16 cellular contexts compared by ENCODE assay signal in the genomic region with DNA sequence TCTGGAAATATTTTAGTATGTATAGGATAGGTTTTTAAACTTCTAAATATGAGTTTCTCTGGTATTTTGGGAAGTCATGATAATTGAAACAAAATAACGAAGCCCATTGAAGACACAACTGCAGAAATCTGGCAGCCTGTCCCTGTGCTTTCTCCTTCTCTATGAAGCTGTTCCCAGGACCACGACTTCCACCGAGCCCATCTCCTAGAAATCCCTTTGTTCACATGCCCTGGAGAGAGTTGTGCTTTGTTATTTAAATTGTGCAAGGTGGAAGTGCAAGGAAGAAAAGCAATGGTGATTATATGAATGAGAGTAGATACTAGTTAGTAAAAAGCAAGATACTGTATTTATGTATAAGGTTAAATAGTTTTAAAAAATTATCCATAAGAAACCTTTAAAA. TPM values are rescaled to one million over a fixed set of nuclear protein-coding genes. Genes with fewer than 3 reads are reported as not detected.
DNase-seq lines count a peak whose midpoint lies in the region; ATAC-seq and TF ChIP-seq lines count a peak whose summit lies in the region.
"Had no signal": no experiment of that assay in that cellular context is flagged by ENCODE, and none has a peak within 500 bp of the region (broad histone marks: within the 10 kb centered on the region; RNA-seq: fewer than 3 reads in every experiment).

No MANE protein-coding gene starts in this region.

- no peak overlapping the region for H3K9ac ChIP-seq in endodermal cell (ENCODE audit: extremely low read depth, low read length, poor library complexity, severe bottlenecking)

- ATAC-seq in heart left ventricle, result no peak
- ATAC-seq in activated CD8-positive, alpha-beta memory T cell treated with anti-CD3 and anti-CD28 coated beads, Interleukin-2, amount 10 ng/mL, durations not matched to agents 7 days and 5 days, result no peak

- DNase-seq in left ventricle myocardium inferior, result no peak
- no peak for DNase-seq in heart left ventricle
- DNase-seq in endodermal cell, result peak; percentile 60
- DNase-seq in iPS-NIHi7 (ENCODE audit: extremely low spot score), result peak; percentile 32
- no peak for DNase-seq in vagina (ENCODE audit: extremely low spot score in 2 of 2)
- no peak for DNase-seq in NCI-H526 treated with DMSO at 0.1 percent for 48 hours (lab: John Stamatoyannopoulos, UW)
- DNase-seq in immature natural killer cell, result no peak
- no peak for DNase-seq in activated CD8-positive, alpha-beta memory T cell treated with anti-CD3 and anti-CD28 coated beads, Interleukin-2, amount 10 ng/mL, durations not matched to agents 7 days and 5 days
- DNase-seq: C1 segment of cervical spinal cord, EL, NCI-H1436, NCI-H2081, NCI-H226, NCI-H526, PC-9 had no signal

- H3K9me3 ChIP-seq in left ventricle myocardium inferior (replicated peaks) (no peaks in the 10 kb centered on the region), heart left ventricle (no peaks in the 10 kb centered on the region), endodermal cell (ENCODE audit: control insufficient read depth, low read length) (no peaks in the 10 kb centered on the region), vagina (no peaks in the 10 kb centered on the region)

- H3K4me1 Mint-ChIP-seq in endodermal cell (peaks cover 30% of the 10 kb centered on the region), immature natural killer cell (peaks cover 13 to 43% of the 10 kb centered on the region in 2 donors)
- peaks cover 14% of the 10 kb centered on the region for H3K4me1 Mint-ChIP-seq in activated CD8-positive, alpha-beta memory T cell treated with anti-CD3 and anti-CD28 coated beads, Interleukin-2, amount 10 ng/mL, durations not matched to agents 7 days and 5 days

- H3K27me3 Mint-ChIP-seq in endodermal cell (ENCODE audit: insufficient read depth), result no peaks in the 10 kb centered on the region
- no peaks in the 10 kb centered on the region for H3K27me3 Mint-ChIP-seq in immature natural killer cell (ENCODE audit: low read depth in 3 of 3)
- H3K27me3 Mint-ChIP-seq in activated CD8-positive, alpha-beta memory T cell treated with anti-CD3 and anti-CD28 coated beads, Interleukin-2, amount 10 ng/mL, durations not matched to agents 7 days and 5 days, result no peaks in the 10 kb centered on the region
- H3K27me3 Mint-ChIP-seq: IgD-negative memory B cell had no signal

- TF ChIP-seq POLR2A in heart left ventricle (IDR thresholded peaks at IDR 0.05), result no peak
- no peak for TF ChIP-seq POLR2A in vagina (IDR thresholded peaks at IDR 0.05)

- intact Hi-C loops in left ventricle myocardium inferior (cut with micrococcal nuclease) (no loop called here), heart left ventricle (cut with DNase I) (no loop called here), vagina (cut with DNase I) (no loop called here)

- H3K27me3 ChIP-seq in left ventricle myocardium inferior (ENCODE audit: low read depth), result no peaks in the 10 kb centered on the region
- no peaks in the 10 kb centered on the region for H3K27me3 ChIP-seq in heart left ventricle
- no peaks in the 10 kb centered on the region for H3K27me3 ChIP-seq in endodermal cell (ENCODE audit: control insufficient read depth, insufficient read depth, low read length, poor library complexity, severe bottlenecking)
- H3K27me3 ChIP-seq in vagina, result no peaks in the 10 kb centered on the region

- H3K9me3 Mint-ChIP-seq in endodermal cell, result no peaks in the 10 kb centered on the region
- no peaks in the 10 kb centered on the region for H3K9me3 Mint-ChIP-seq in immature natural killer cell
- H3K9me3 Mint-ChIP-seq in activated CD8-positive, alpha-beta memory T cell treated with anti-CD3 and anti-CD28 coated beads, Interleukin-2, amount 10 ng/mL, durations not matched to agents 7 days and 5 days (ENCODE audit: low read depth), result no peaks in the 10 kb centered on the region
- H3K9me3 Mint-ChIP-seq: IgD-negative memory B cell had no signal

- no peak overlapping the region for H3K27ac Mint-ChIP-seq in endodermal cell
- no peak overlapping the region for H3K27ac Mint-ChIP-seq in immature natural killer cell
- H3K27ac Mint-ChIP-seq in activated CD8-positive, alpha-beta memory T cell treated with anti-CD3 and anti-CD28 coated beads, Interleukin-2, amount 10 ng/mL, durations not matched to agents 7 days and 5 days, result no peak overlapping the region
- H3K27ac Mint-ChIP-seq: IgD-negative memory B cell had no signal

- H3K4me1 ChIP-seq in left ventricle myocardium inferior (peaks cover 95% of the 10 kb centered on the region), heart left ventricle (peaks cover 10 to 94% (median 73%) of the 10 kb centered on the region in 12 donors), endodermal cell (ENCODE audit: control insufficient read depth, insufficient read depth, low read length) (peaks cover 4% of the 10 kb centered on the region), vagina (peaks cover 78% of the 10 kb centered on the region)

- CTCF ChIA-PET in activated CD8-positive, alpha-beta memory T cell treated with anti-CD3 and anti-CD28 coated beads, Interleukin-2, amount 10 ng/mL, durations not matched to agents 7 days and 5 days (lab: Charles Lee), result no interaction called here

- H3K4me3 ChIP-seq in left ventricle myocardium inferior, result no peak overlapping the region
- H3K4me3 ChIP-seq in heart left ventricle, result no peak overlapping the region
- no peak overlapping the region for H3K4me3 ChIP-seq in endodermal cell (ENCODE audit: low read length)
- no peak overlapping the region for H3K4me3 ChIP-seq in vagina
- H3K4me3 ChIP-seq: PC-9 had no signal

- WGBS in heart left ventricle, 4 donors, result 42 to 57% (median 47%) methylated on average over 3 of the region's 3 CpGs
- WGBS in endodermal cell (ENCODE audit: insufficient coverage in 1 of 2, insufficient read length in 1 of 2), 2 experiments, result 47% methylated on average over 3 of the region's 3 CpGs; no CpG with 5 or more reads in 1 of the 2 experiments

- H3K27ac ChIP-seq in left ventricle myocardium inferior (replicated peaks) (peak overlapping the region; percentile 78), heart left ventricle (peak overlapping the region in 4 of 12 donors; percentile 2 to 78 (median 50)), endodermal cell (ENCODE audit: low read depth, low read length) (peak overlapping the region; percentile 62), vagina (peak overlapping the region; percentile 17)
- H3K27ac ChIP-seq: PC-9 had no signal

- H3K36me3 ChIP-seq in left ventricle myocardium inferior (no peaks in the 10 kb centered on the region), heart left ventricle (no peaks in the 10 kb centered on the region), endodermal cell (ENCODE audit: control insufficient read depth, insufficient read depth, low read length) (no peaks in the 10 kb centered on the region), vagina (no peaks in the 10 kb centered on the region)

- H3K36me3 Mint-ChIP-seq in endodermal cell (ENCODE audit: low read depth) (no peaks in the 10 kb centered on the region), immature natural killer cell (peaks cover 0 to under 1% (median 0%) of the 10 kb centered on the region in 3 donors)
- H3K36me3 Mint-ChIP-seq in activated CD8-positive, alpha-beta memory T cell treated with anti-CD3 and anti-CD28 coated beads, Interleukin-2, amount 10 ng/mL, durations not matched to agents 7 days and 5 days, result peaks cover 3% of the 10 kb centered on the region

- TF ChIP-seq CTCF in left ventricle myocardium inferior (IDR thresholded peaks at IDR 0.05; ENCODE audit: borderline replicate concordance) (no peak), heart left ventricle (IDR thresholded peaks at IDR 0.05) (no peak), endodermal cell (conservative IDR thresholded peaks at IDR 0.05) (no peak), vagina (IDR thresholded peaks at IDR 0.05) (no peak)

- H3K4me3 Mint-ChIP-seq in endodermal cell (no peak overlapping the region), immature natural killer cell (no peak overlapping the region)
- H3K4me3 Mint-ChIP-seq in activated CD8-positive, alpha-beta memory T cell treated with anti-CD3 and anti-CD28 coated beads, Interleukin-2, amount 10 ng/mL, durations not matched to agents 7 days and 5 days, result no peak overlapping the region
- H3K4me3 Mint-ChIP-seq: IgD-negative memory B cell had no signal

RNA-seq across cellular contexts. Expression of a gene that starts 32.2 kb away (rescaled TPM):
- total RNA-seq in left ventricle myocardium inferior (75.4 TPM), heart left ventricle (100 to 1,000 TPM in 2 of 9 donors, 10 to 100 TPM in 7; 26.3 to 142 (median 83.7) TPM), endodermal cell (10 to 100 TPM; 33.2 to 78.3 TPM), vagina (52.8 TPM)
- polyA plus RNA-seq in heart left ventricle (10 to 100 TPM; 21.1 to 22.3 TPM), immature natural killer cell (10 to 100 TPM in 2 of 3 donors, 1 to 10 TPM in 1; 9.7 to 12.4 (median 11.7) TPM)
- 30.1 TPM for polyA plus RNA-seq in endodermal cell (2013, experiment 1 of 2)
- 28.9 TPM for polyA plus RNA-seq in endodermal cell (2013, experiment 2 of 2)
- total RNA-seq in activated CD8-positive, alpha-beta memory T cell treated with anti-CD3 and anti-CD28 coated beads, Interleukin-2, amount 10 ng/mL, durations not matched to agents 7 days and 5 days, result 10 to 100 TPM; 18.7 to 29.4 TPM

RNA-seq across cellular contexts. Expression of a gene that starts 56.4 kb away (rescaled TPM):
- total RNA-seq in left ventricle myocardium inferior (1.5 TPM), heart left ventricle (10 to 100 TPM in 1 of 9 donors, 1 to 10 TPM in 8; 1.1 to 10.7 (median 2.9) TPM), endodermal cell (10 to 100 TPM; 20.3 to 31.0 TPM), vagina (9.8 TPM)
- polyA plus RNA-seq in heart left ventricle (1 to 10 TPM in 1 of 2 donors, under 1 TPM in 1; 0.30 to 1.6 TPM), immature natural killer cell (not detected)
- polyA plus RNA-seq in endodermal cell (2013, experiment 1 of 2), result 3.8 TPM
- 4.1 TPM for polyA plus RNA-seq in endodermal cell (2013, experiment 2 of 2)
- total RNA-seq in activated CD8-positive, alpha-beta memory T cell treated with anti-CD3 and anti-CD28 coated beads, Interleukin-2, amount 10 ng/mL, durations not matched to agents 7 days and 5 days, result 10 to 100 TPM; 23.1 to 38.4 TPM

Comparison
In these comparisons a context has a peak if more than half of its experiments do, and no peak if none do; other contexts are left out.
1. DNase-seq: peak in endodermal cell (single experiment) and iPS-NIHi7 (single experiment); none in left ventricle myocardium inferior (single experiment), heart left ventricle (0 of 5), vagina (0 of 2), NCI-H526 treated with DMSO at 0.1 percent for 48 hours (single experiment), immature natural killer cell (0 of 3) and activated CD8-positive, alpha-beta memory T cell treated with anti-CD3 and anti-CD28 coated beads, Interleukin-2, amount 10 ng/mL, durations not matched to agents 7 days and 5 days (single experiment).